13 cellular contexts compared by ENCODE assay signal in the genomic region with DNA sequence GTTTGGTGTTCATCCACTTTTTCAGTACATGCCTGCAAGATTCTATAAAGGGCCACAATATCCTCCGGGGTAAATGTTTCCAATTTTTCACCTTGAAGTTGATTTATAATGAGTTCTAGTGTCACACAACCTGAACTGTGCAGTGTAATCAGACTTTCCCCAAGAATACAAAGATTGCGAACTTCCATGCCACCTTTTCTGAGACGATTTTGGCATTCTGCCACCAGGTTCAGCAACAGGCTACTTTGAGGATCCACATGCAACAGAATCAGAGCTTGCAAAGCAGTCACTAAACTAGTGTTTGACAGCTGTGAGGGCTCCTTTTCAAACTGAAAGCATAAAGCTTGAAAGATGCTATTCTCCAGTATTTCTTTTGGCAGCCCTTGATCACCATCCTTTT. TPM values are rescaled to one million over a fixed set of nuclear protein-coding genes. Genes with fewer than 3 reads are reported as not detected.
DNase-seq lines count a peak whose midpoint lies in the region; ATAC-seq and TF ChIP-seq lines count a peak whose summit lies in the region.
"Had no signal": no experiment of that assay in that cellular context is flagged by ENCODE, and none has a peak within 500 bp of the region (broad histone marks: within the 10 kb centered on the region; RNA-seq: fewer than 3 reads in every experiment).

No MANE protein-coding gene starts in this region.

- peaks cover 57% of the 10 kb centered on the region for H3K79me2 ChIP-seq in Loucy (ENCODE audit: insufficient read depth, low read length)

- no peak for ATAC-seq in activated T-cell treated with anti-CD3 and anti-CD28 coated beads, Interleukin-2, amount 50 U/mL, for 4 hours
- ATAC-seq: stimulated activated naive B cell treated with anti-CD40 and anti-IgM and Interleukin-4, amounts not matched to agents 10 μg/mL and 1 μg/mL and 100 μg/mL, for 72 hours had no signal

- peaks cover 4% of the 10 kb centered on the region for H3K27me3 ChIP-seq in Loucy (ENCODE audit: insufficient read depth, low read length, poor library complexity, severe bottlenecking)
- H3K27me3 ChIP-seq in SJCRH30 = no peaks in the 10 kb centered on the region
- H3K27me3 ChIP-seq: cardiac muscle cell had no signal

- H3K9ac ChIP-seq in Loucy (ENCODE audit: low read depth, low read length, poor library complexity, severe bottlenecking) = peak overlapping the region; percentile 87

- H3K36me3 ChIP-seq in Loucy (ENCODE audit: insufficient read depth, low read length) (no peaks in the 10 kb centered on the region), SJCRH30 (peaks cover 4% of the 10 kb centered on the region)

- no peaks in the 10 kb centered on the region for H3K27me3 Mint-ChIP-seq in activated T-cell treated with anti-CD3 and anti-CD28 coated beads, Interleukin-2, amount 50 U/mL, for 4 hours (ENCODE audit: low read depth)
- H3K27me3 Mint-ChIP-seq in progenitor cell of endocrine pancreas = no peaks in the 10 kb centered on the region
- H3K27me3 Mint-ChIP-seq: stimulated activated naive B cell treated with anti-CD40 and anti-IgM and Interleukin-4, amounts not matched to agents 10 μg/mL and 1 μg/mL and 100 μg/mL, for 72 hours had no signal

- H3K27ac ChIP-seq in SJCRH30 = no peak overlapping the region
- H3K27ac ChIP-seq: cardiac muscle cell had no signal

- peaks cover 52% of the 10 kb centered on the region for H3K4me1 ChIP-seq in Loucy (ENCODE audit: insufficient read depth, low read length, poor library complexity, severe bottlenecking)
- H3K4me1 ChIP-seq in SJCRH30 = 0 out of 2 replicates have a peak, but pooled peaks cover 2% of the 10 kb centered on the region

- H3K4me1 Mint-ChIP-seq in activated T-cell treated with anti-CD3 and anti-CD28 coated beads, Interleukin-2, amount 50 U/mL, for 4 hours (ENCODE audit: low read depth) = peaks cover 48% of the 10 kb centered on the region
- peaks cover 14% of the 10 kb centered on the region for H3K4me1 Mint-ChIP-seq in progenitor cell of endocrine pancreas (ENCODE audit: low read depth)

- H3K27ac Mint-ChIP-seq in progenitor cell of endocrine pancreas = no peak overlapping the region
- H3K27ac Mint-ChIP-seq: stimulated activated naive B cell treated with anti-CD40 and anti-IgM and Interleukin-4, amounts not matched to agents 10 μg/mL and 1 μg/mL and 100 μg/mL, for 72 hours had no signal

- H3K9me3 ChIP-seq in Loucy (ENCODE audit: insufficient read depth, low read depth, low read length) (no peaks in the 10 kb centered on the region), SJCRH30 (replicated peaks) (no peaks in the 10 kb centered on the region)

- H3K9me3 Mint-ChIP-seq in activated T-cell treated with anti-CD3 and anti-CD28 coated beads, Interleukin-2, amount 50 U/mL, for 4 hours = no peaks in the 10 kb centered on the region
- H3K9me3 Mint-ChIP-seq in progenitor cell of endocrine pancreas (ENCODE audit: low read depth) = no peaks in the 10 kb centered on the region
- H3K9me3 Mint-ChIP-seq: stimulated activated naive B cell treated with anti-CD40 and anti-IgM and Interleukin-4, amounts not matched to agents 10 μg/mL and 1 μg/mL and 100 μg/mL, for 72 hours had no signal

- H3K9me2 ChIP-seq in Loucy (replicated peaks; ENCODE audit: low read depth, low read length) = no peaks in the 10 kb centered on the region

- TF ChIP-seq CTCF in Loucy (conservative IDR thresholded peaks at IDR 0.05; ENCODE audit: low read length) = no peak
- no peak for TF ChIP-seq CTCF in progenitor cell of endocrine pancreas (IDR thresholded peaks at IDR 0.05; ENCODE audit: unreplicated experiment)

- no peaks in the 10 kb centered on the region for H3F3A ChIP-seq in Loucy (ENCODE audit: low read depth)

- peaks cover 31% of the 10 kb centered on the region for H4K20me1 ChIP-seq in Loucy (ENCODE audit: insufficient read depth, low read length, poor library complexity, severe bottlenecking)

- peak overlapping the region; percentile 51 for H3K4me3 Mint-ChIP-seq in activated T-cell treated with anti-CD3 and anti-CD28 coated beads, Interleukin-2, amount 50 U/mL, for 4 hours
- H3K4me3 Mint-ChIP-seq in progenitor cell of endocrine pancreas (ENCODE audit: low read depth) = peak overlapping the region; percentile 24

- peak overlapping the region; percentile 97 for H3K4me3 ChIP-seq in Loucy (ENCODE audit: low read length, poor library complexity, severe bottlenecking)
- H3K4me3 ChIP-seq in SJCRH30 = no peak overlapping the region

- peak overlapping the region; percentile 93 for H3K4me2 ChIP-seq in Loucy (ENCODE audit: low read depth, low read length, poor library complexity, severe bottlenecking)

- no peak overlapping the region for H2AFZ ChIP-seq in Loucy (ENCODE audit: low read length)

- peaks cover 27% of the 10 kb centered on the region for H3K36me3 Mint-ChIP-seq in activated T-cell treated with anti-CD3 and anti-CD28 coated beads, Interleukin-2, amount 50 U/mL, for 4 hours (ENCODE audit: insufficient read depth)
- H3K36me3 Mint-ChIP-seq in progenitor cell of endocrine pancreas (ENCODE audit: insufficient read depth) = peaks cover 1% of the 10 kb centered on the region

- no peak for DNase-seq in activated T-cell treated with anti-CD3 and anti-CD28 coated beads, Interleukin-2, amount 50 U/mL, for 4 hours
- no peak for DNase-seq in activated T-cell treated with anti-CD3 and anti-CD28 coated beads, Interleukin-2, amount 50 U/mL, for 48 hours
- DNase-seq in cerebellar cortex (ENCODE audit: low spot score) (peak; percentile 22), progenitor cell of endocrine pancreas (ENCODE audit: low spot score, unreplicated experiment) (no peak), NCI-H146 (lab: John Stamatoyannopoulos, UW) (no peak), SJCRH30 (no peak), activated gamma-delta T cell treated with Interleukin-2 at 50 U/mL for 16 hours (no peak)
- DNase-seq: C1 segment of cervical spinal cord; stimulated activated CD4-positive, alpha-beta T cell treated with anti-CD3 and anti-CD28 coated beads, Interleukin-2, amount 100 ng/mL, for 48 hours; stimulated activated naive B cell treated with anti-CD40 and anti-IgM and Interleukin-4, amounts not matched to agents 10 μg/mL and 1 μg/mL and 100 μg/mL, for 72 hours had no signal

RNA-seq across cellular contexts. Expression of a gene that starts 1.6 kb away (rescaled TPM):
- 10 to 100 TPM; 18.2 to 22.5 (median 19.8) TPM for total RNA-seq in activated T-cell treated with anti-CD3 and anti-CD28 coated beads, Interleukin-2, amount 50 U/mL, for 4 hours
- total RNA-seq in progenitor cell of endocrine pancreas = 9.4 and 11.1 TPM in 2 replicates
- total RNA-seq in SJCRH30 (2014; rRNA removed; shearing (Covaris generic)) = 16.9 TPM in 2 replicates

RNA-seq across cellular contexts. Expression of a gene that starts 1.7 kb away (rescaled TPM):
- 10 to 100 TPM; 57.2 to 64.8 (median 57.9) TPM for total RNA-seq in activated T-cell treated with anti-CD3 and anti-CD28 coated beads, Interleukin-2, amount 50 U/mL, for 4 hours
- total RNA-seq in progenitor cell of endocrine pancreas = 49.0 and 49.3 TPM in 2 replicates
- 29.4 and 31.7 TPM in 2 replicates for total RNA-seq in SJCRH30 (2014; rRNA removed; shearing (Covaris generic))

RNA-seq across cellular contexts. Expression of a gene that starts 16.3 kb away (rescaled TPM):
- not detected for total RNA-seq in activated T-cell treated with anti-CD3 and anti-CD28 coated beads, Interleukin-2, amount 50 U/mL, for 4 hours
- 2.1 and 2.8 TPM in 2 replicates for total RNA-seq in progenitor cell of endocrine pancreas
- total RNA-seq in SJCRH30 (2014; rRNA removed; shearing (Covaris generic)) = 0.20 TPM in 1 of 2 replicates, not detected in the other
- total RNA-seq: cardiac muscle cell, pulmonary artery endothelial cell had no signal
